Comparison of ENCODE assay signal across 10 cellular contexts in genomic region chr15:92812271-92812670, GRCh38.
DNase-seq lines count a peak whose midpoint lies in the region; ATAC-seq, FAIRE-seq and TF ChIP-seq lines count a peak whose summit lies in the region.
"Had no signal": no experiment of that assay in that cellular context is flagged by ENCODE, and none has a peak within 500 bp of the region (broad histone marks: within the 10 kb centered on the region; RNA-seq: fewer than 3 reads in every experiment).

No MANE protein-coding gene starts in this region.

- H3K36me3 ChIP-seq in right lobe of liver (no peaks in the 10 kb centered on the region), transverse colon (no peaks in the 10 kb centered on the region)
- H3K36me3 ChIP-seq: BLaER1 treated with 17β-estradiol and CSF1 and Interleukin-3, amounts not matched to agents 10 nM and 100 nM had no signal

- H3K27me3 Mint-ChIP-seq in activated naive CD4-positive, alpha-beta T cell treated with anti-CD3 and anti-CD28 coated beads, Interleukin-2, amount 10 ng/mL, durations not matched to agents 7 days and 5 days = no peaks in the 10 kb centered on the region
- no peaks in the 10 kb centered on the region for H3K27me3 Mint-ChIP-seq in activated T-helper 2 cell treated with anti-CD3 and anti-CD28 coated beads, Interferon-gamma antibody, Interleukin-2, Interleukin-4, amounts not matched to agents 10 μg/mL and 5 μg/mL and 100 μg/mL, durations not matched to agents 14 hours and 24 hours and 36 hours (ENCODE audit: low read depth)
- H3K27me3 Mint-ChIP-seq: naive B cell had no signal

- TF ChIP-seq POLR2A in right lobe of liver (IDR thresholded peaks at IDR 0.05) (no peak), transverse colon (IDR thresholded peaks at IDR 0.05) (no peak)

- no peaks in the 10 kb centered on the region for H3K36me3 Mint-ChIP-seq in activated naive CD4-positive, alpha-beta T cell treated with anti-CD3 and anti-CD28 coated beads, Interleukin-2, amount 10 ng/mL, durations not matched to agents 7 days and 5 days
- peaks cover 8% of the 10 kb centered on the region for H3K36me3 Mint-ChIP-seq in activated T-helper 2 cell treated with anti-CD3 and anti-CD28 coated beads, Interferon-gamma antibody, Interleukin-2, Interleukin-4, amounts not matched to agents 10 μg/mL and 5 μg/mL and 100 μg/mL, durations not matched to agents 14 hours and 24 hours and 36 hours (ENCODE audit: low read depth)
- H3K36me3 Mint-ChIP-seq: naive B cell had no signal

- in situ Hi-C loops in transverse colon (cut with MboI; ENCODE audit: low pct_ligation_motif_present in 1 of 4, low pct_unique_long_range_greater_than_20kb in 1 of 4, low sequenced_read_pairs in 3 of 4) = loop anchor here in 2 of 4 donors (10.0 kb wide), 3 partner anchors 73 to 103 kb away; no protein-coding TSS in a partner anchor

- DNase-seq in activated naive CD4-positive, alpha-beta T cell treated with anti-CD3 and anti-CD28 coated beads, Interleukin-2, amount 10 ng/mL, durations not matched to agents 7 days and 5 days = no peak
- DNase-seq in activated naive CD4-positive, alpha-beta T cell treated with anti-CD3 and anti-CD28 coated beads, Interleukin-2, amount 50 U/mL, for 16 hours = no peak
- DNase-seq in activated T-helper 2 cell treated with anti-CD3 and anti-CD28 coated beads, Interferon-gamma antibody, Interleukin-2, Interleukin-4, amounts not matched to agents 10 μg/mL and 5 μg/mL and 100 μg/mL, durations not matched to agents 14 hours and 24 hours and 36 hours (ENCODE audit: low spot score) = no peak
- DNase-seq in right lobe of liver (no peak), transverse colon (peak; percentile 44), HTR-8/SVneo (ENCODE audit: insufficient read length, low spot score) (no peak), D341Med (ENCODE audit: low spot score) (no peak)
- DNase-seq: naive B cell had no signal

- no peak for FAIRE-seq in HTR-8/SVneo (lab: Jason Lieb, UNC)

- H3K4me1 Mint-ChIP-seq in activated naive CD4-positive, alpha-beta T cell treated with anti-CD3 and anti-CD28 coated beads, Interleukin-2, amount 10 ng/mL, durations not matched to agents 7 days and 5 days = peaks cover 62% of the 10 kb centered on the region
- peaks cover 39% of the 10 kb centered on the region for H3K4me1 Mint-ChIP-seq in activated T-helper 2 cell treated with anti-CD3 and anti-CD28 coated beads, Interferon-gamma antibody, Interleukin-2, Interleukin-4, amounts not matched to agents 10 μg/mL and 5 μg/mL and 100 μg/mL, durations not matched to agents 14 hours and 24 hours and 36 hours (ENCODE audit: low read depth)

- CTCF ChIA-PET in activated naive CD4-positive, alpha-beta T cell treated with anti-CD3 and anti-CD28 coated beads, Interleukin-2, amount 10 ng/mL, durations not matched to agents 7 days and 5 days (lab: Charles Lee) = interaction anchor here (1.1 to 6.6 kb wide), 5 partner anchors 10 to 106 kb away, joined by 3 to 45 read pairs (median 7); no protein-coding TSS in a partner anchor

- peak overlapping the region; percentile 99 for H3K27ac Mint-ChIP-seq in activated naive CD4-positive, alpha-beta T cell treated with anti-CD3 and anti-CD28 coated beads, Interleukin-2, amount 10 ng/mL, durations not matched to agents 7 days and 5 days
- H3K27ac Mint-ChIP-seq in activated T-helper 2 cell treated with anti-CD3 and anti-CD28 coated beads, Interferon-gamma antibody, Interleukin-2, Interleukin-4, amounts not matched to agents 10 μg/mL and 5 μg/mL and 100 μg/mL, durations not matched to agents 14 hours and 24 hours and 36 hours = peak overlapping the region; percentile 71

- no peaks in the 10 kb centered on the region for H3K9me3 ChIP-seq in right lobe of liver
- H3K9me3 ChIP-seq in transverse colon = no peaks in the 10 kb centered on the region

- H3K4me1 ChIP-seq in right lobe of liver = peaks cover 0 to 22% (median 6%) of the 10 kb centered on the region in 4 donors
- peaks cover 0 to 43% (median 31%) of the 10 kb centered on the region in 4 donors for H3K4me1 ChIP-seq in transverse colon

- intact Hi-C loops in activated T-helper 2 cell treated with anti-CD3 and anti-CD28 coated beads, Interferon-gamma antibody, Interleukin-2, Interleukin-4, amounts not matched to agents 10 μg/mL and 5 μg/mL and 100 μg/mL, durations not matched to agents 14 hours and 24 hours and 36 hours (cut with micrococcal nuclease) = loop anchor here (5.0 kb wide), 1 partner anchor 35 kb away; no protein-coding TSS in a partner anchor
- intact Hi-C loops in right lobe of liver (cut with DNase I) = no loop called here
- intact Hi-C loops in transverse colon (cut with DNase I; ENCODE audit: low total_unique reads) = loop anchor here (5.0 kb wide), 1 partner anchor 70 kb away; no protein-coding TSS in a partner anchor

- H3K4me3 Mint-ChIP-seq in activated naive CD4-positive, alpha-beta T cell treated with anti-CD3 and anti-CD28 coated beads, Interleukin-2, amount 10 ng/mL, durations not matched to agents 7 days and 5 days = peak overlapping the region; percentile 33
- peak overlapping the region; percentile 18 for H3K4me3 Mint-ChIP-seq in activated T-helper 2 cell treated with anti-CD3 and anti-CD28 coated beads, Interferon-gamma antibody, Interleukin-2, Interleukin-4, amounts not matched to agents 10 μg/mL and 5 μg/mL and 100 μg/mL, durations not matched to agents 14 hours and 24 hours and 36 hours (ENCODE audit: low read depth)

- WGBS in right lobe of liver (ENCODE audit: insufficient coverage, low coverage, low lambda C conversion rate, missing lambda C conversion rate) = 29% methylated on average over 12 of the region's 12 CpGs
- WGBS in transverse colon (ENCODE audit: low coverage in 1 of 2), 2 donors = 64% methylated on average over 6 to 12 of the region's 12 CpGs

- TF ChIP-seq EP300 in transverse colon (IDR thresholded peaks at IDR 0.05; ENCODE audit: low read depth) = no peak

- peak overlapping the region; percentile 99 to 100 (median 100) for H3K27ac ChIP-seq in right lobe of liver
- H3K27ac ChIP-seq in transverse colon = peak overlapping the region; percentile 94 to 98 (median 96)

- H3K27me3 ChIP-seq in right lobe of liver (no peaks in the 10 kb centered on the region), transverse colon (no peaks in the 10 kb centered on the region)
- H3K27me3 ChIP-seq: BLaER1 treated with 17β-estradiol and CSF1 and Interleukin-3, amounts not matched to agents 10 nM and 100 nM had no signal

- peak overlapping the region in 2 of 3 donors; percentile 17 to 20 for H3K4me3 ChIP-seq in right lobe of liver
- no peak overlapping the region for H3K4me3 ChIP-seq in transverse colon

- no peaks in the 10 kb centered on the region for H3K9me3 Mint-ChIP-seq in activated naive CD4-positive, alpha-beta T cell treated with anti-CD3 and anti-CD28 coated beads, Interleukin-2, amount 10 ng/mL, durations not matched to agents 7 days and 5 days
- H3K9me3 Mint-ChIP-seq in activated T-helper 2 cell treated with anti-CD3 and anti-CD28 coated beads, Interferon-gamma antibody, Interleukin-2, Interleukin-4, amounts not matched to agents 10 μg/mL and 5 μg/mL and 100 μg/mL, durations not matched to agents 14 hours and 24 hours and 36 hours = no peaks in the 10 kb centered on the region
- H3K9me3 Mint-ChIP-seq: naive B cell had no signal

- no peak for ATAC-seq in right lobe of liver
- ATAC-seq in HG02884 (IDR thresholded peaks at IDR 0.05; ENCODE audit: unreplicated experiment) = no peak

- TF ChIP-seq CTCF in right lobe of liver (IDR thresholded peaks at IDR 0.05) (no peak), transverse colon (IDR thresholded peaks at IDR 0.05) (no peak)

Comparison
In these comparisons a context has a peak if more than half of its experiments do, and no peak if none do; other contexts are left out.
1. H3K4me3 ChIP-seq: peak in right lobe of liver (2 of 3); none in transverse colon (0 of 4).
2. intact Hi-C loops: an anchor here in activated T-helper 2 cell treated with anti-CD3 and anti-CD28 coated beads, Interferon-gamma antibody, Interleukin-2, Interleukin-4, amounts not matched to agents 10 μg/mL and 5 μg/mL and 100 μg/mL, durations not matched to agents 14 hours and 24 hours and 36 hours (5.0 kb wide) and transverse colon (5.0 kb wide); none called in right lobe of liver.